In the genomic region with DNA sequence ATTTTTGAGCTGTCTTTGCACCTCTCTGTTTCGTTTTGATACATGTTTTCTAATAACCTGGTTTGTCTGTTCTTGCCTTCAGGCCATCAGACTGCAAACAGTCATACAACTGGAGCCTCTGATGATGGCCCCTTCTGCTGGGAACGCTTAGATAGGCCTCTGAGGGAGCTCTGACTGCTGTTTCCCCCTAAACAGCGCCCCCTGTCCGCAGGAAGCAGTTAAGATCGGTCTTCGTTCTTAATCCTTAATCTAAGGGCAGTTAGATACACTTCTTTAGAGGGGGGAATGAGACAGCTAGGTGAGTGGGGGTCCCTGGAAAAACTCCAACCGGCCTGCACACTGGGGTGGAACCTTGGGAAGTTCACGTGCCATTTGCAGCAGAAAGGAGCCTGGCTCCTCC, we compare ENCODE assay signal across 15 cellular contexts.
DNase-seq lines count a peak whose midpoint lies in the region; ATAC-seq and TF ChIP-seq lines count a peak whose summit lies in the region.
"Had no signal": no experiment of that assay in that cellular context is flagged by ENCODE, and none has a peak within 500 bp of the region (broad histone marks: within the 10 kb centered on the region; RNA-seq: fewer than 3 reads in every experiment).

No MANE protein-coding gene starts in this region.

- ATAC-seq in body of pancreas (no peak), HG03280 (IDR thresholded peaks at IDR 0.05; ENCODE audit: unreplicated experiment) (no peak)
- ATAC-seq: effector memory CD8-positive, alpha-beta T cell had no signal

- DNase-seq in MM.1S (no peak), body of pancreas (peak in 2 of 4 donors; percentile 12 to 33), osteocyte (ENCODE audit: extremely low spot score, unreplicated experiment) (no peak), AG20443 (ENCODE audit: low spot score) (no peak), superior temporal gyrus (ENCODE audit: extremely low spot score) (no peak)
- DNase-seq: activated gamma-delta T cell treated with Interleukin-2 at 50 U/mL for 16 hours; CD8-positive, alpha-beta memory T cell; effector memory CD8-positive, alpha-beta T cell; NCI-H1417 treated with DMSO at 0.1 percent for 48 hours; NCI-H524 treated with DMSO at 0.1 percent for 48 hours; SHP77; stomach had no signal

- no peaks in the 10 kb centered on the region for H3K9me2 ChIP-seq in MM.1S (replicated peaks; ENCODE audit: insufficient read depth, low read length)

- H3K27me3 Mint-ChIP-seq in osteocyte (ENCODE audit: unreplicated experiment), result no peaks in the 10 kb centered on the region
- H3K27me3 Mint-ChIP-seq: CD8-positive, alpha-beta memory T cell; effector memory CD8-positive, alpha-beta T cell had no signal

- no peak overlapping the region for H3K27ac Mint-ChIP-seq in osteocyte (ENCODE audit: unreplicated experiment)
- H3K27ac Mint-ChIP-seq: CD8-positive, alpha-beta memory T cell; effector memory CD8-positive, alpha-beta T cell; nephron had no signal

- H3K27me3 ChIP-seq in MM.1S (replicated peaks; ENCODE audit: insufficient read depth, low read length) (no peaks in the 10 kb centered on the region), body of pancreas (no peaks in the 10 kb centered on the region)
- H3K27me3 ChIP-seq: stomach had no signal

- TF ChIP-seq CTCF in GM12873 (IDR thresholded peaks at IDR 0.05; ENCODE audit: insufficient read depth, low read depth, low read length, missing control alignments) (peak; percentile 16), MM.1S (IDR thresholded peaks at IDR 0.05; ENCODE audit: low read length) (peak; percentile 27), body of pancreas (IDR thresholded peaks at IDR 0.05) (peak in 4 of 7 experiments; percentile 4 to 30 (median 19)), osteocyte (IDR thresholded peaks at IDR 0.05) (peak; percentile 31)

- H3K4me3 Mint-ChIP-seq in osteocyte (ENCODE audit: unreplicated experiment), result no peak overlapping the region
- H3K4me3 Mint-ChIP-seq: CD8-positive, alpha-beta memory T cell; effector memory CD8-positive, alpha-beta T cell; nephron had no signal

- H3K36me3 ChIP-seq in MM.1S (replicated peaks; ENCODE audit: insufficient read depth, low read length) (no peaks in the 10 kb centered on the region), body of pancreas (replicated peaks in 1 of 2; ENCODE audit: insufficient read depth in 1 of 2, low read depth in 2 of 2) (no peaks in the 10 kb centered on the region)
- H3K36me3 ChIP-seq: stomach had no signal

- H3K9me3 ChIP-seq in MM.1S (replicated peaks; ENCODE audit: insufficient read depth, low read length), result no peaks in the 10 kb centered on the region
- no peaks in the 10 kb centered on the region for H3K9me3 ChIP-seq in body of pancreas
- H3K9me3 ChIP-seq: stomach had no signal

- WGBS in body of pancreas, 2 donors, result 48 to 49% methylated on average over 6 to 8 of the region's 8 CpGs

- H3K4me3 ChIP-seq in MM.1S (ENCODE audit: low read length) (no peak overlapping the region), body of pancreas (no peak overlapping the region)
- H3K4me3 ChIP-seq: stomach had no signal

- intact Hi-C loops in body of pancreas (cut with DNase I), result no loop called here

- H4K20me1 ChIP-seq in MM.1S (ENCODE audit: insufficient read depth, low read length), result no peaks in the 10 kb centered on the region

- no peaks in the 10 kb centered on the region for H3K4me1 Mint-ChIP-seq in osteocyte (ENCODE audit: unreplicated experiment)
- H3K4me1 Mint-ChIP-seq: CD8-positive, alpha-beta memory T cell; nephron had no signal

- no peak overlapping the region for H3K27ac ChIP-seq in MM.1S (ENCODE audit: low read length)
- no peak overlapping the region for H3K27ac ChIP-seq in body of pancreas
- H3K27ac ChIP-seq: stomach had no signal

- H3K9ac ChIP-seq in MM.1S (ENCODE audit: low read length), result no peak overlapping the region

- H3F3A ChIP-seq in MM.1S (ENCODE audit: insufficient read depth, low read length), result no peaks in the 10 kb centered on the region

- H3K4me1 ChIP-seq in MM.1S (ENCODE audit: low read length) (no peaks in the 10 kb centered on the region), body of pancreas (no peaks in the 10 kb centered on the region)
- H3K4me1 ChIP-seq: stomach had no signal

- H3K4me2 ChIP-seq in MM.1S (ENCODE audit: low read depth, low read length), result no peak overlapping the region

- H3K9me3 Mint-ChIP-seq in osteocyte (ENCODE audit: unreplicated experiment), result no peaks in the 10 kb centered on the region
- H3K9me3 Mint-ChIP-seq: nephron had no signal

- H3K79me2 ChIP-seq in MM.1S (ENCODE audit: low read length), result no peaks in the 10 kb centered on the region

- no peak overlapping the region for H2AFZ ChIP-seq in MM.1S (ENCODE audit: low read length)

- no peak for TF ChIP-seq POLR2A in body of pancreas (IDR thresholded peaks at IDR 0.05)

- H3K36me3 Mint-ChIP-seq in osteocyte (ENCODE audit: unreplicated experiment), result no peaks in the 10 kb centered on the region
- H3K36me3 Mint-ChIP-seq: CD8-positive, alpha-beta memory T cell had no signal
